ENCODE assay signal across 9 cellular contexts in genomic region chr1:156076609-156077429, GRCh38. TPM values are rescaled to one million over a fixed set of nuclear protein-coding genes. Genes with fewer than 3 reads are reported as not detected.
A peak's percentile ranks its signal among the peaks of the same experiment; 100 is the strongest.
DNase-seq lines count a peak whose midpoint lies in the region; ATAC-seq and TF ChIP-seq lines count a peak whose summit lies in the region.
"Had no signal": no experiment of that assay in that cellular context is flagged by ENCODE, and none has a peak within 500 bp of the region (broad histone marks: within the 10 kb centered on the region; RNA-seq: fewer than 3 reads in every experiment).

No MANE protein-coding gene starts in this region.

- no peak overlapping the region for H2AFZ ChIP-seq in smooth muscle cell (ENCODE audit: low read depth)

- no peak for TF ChIP-seq POLR2A in suprapubic skin (IDR thresholded peaks at IDR 0.05)

- DNase-seq in adipocyte (ENCODE audit: low read depth) (no peak), left lobe of liver (ENCODE audit: low spot score) (peak; percentile 81), suprapubic skin (ENCODE audit: low spot score in 2 of 2) (no peak), NCI-H774 (lab: John Stamatoyannopoulos, UW) (no peak), smooth muscle cell (lab: John Stamatoyannopoulos, UW; ENCODE audit: unreplicated experiment) (no peak), NCI-H1694 treated with DMSO at 0.1 percent for 48 hours (lab: John Stamatoyannopoulos, UW) (no peak)
- no peak for DNase-seq in activated CD4-positive, alpha-beta T cell treated with anti-CD3 and anti-CD28 coated beads for 36 hours
- DNase-seq: activated CD4-positive, CD25-positive, alpha-beta regulatory T cell had no signal

- no peak overlapping the region for H3K4me3 Mint-ChIP-seq in activated CD4-positive, alpha-beta T cell treated with anti-CD3 and anti-CD28 coated beads for 36 hours

- intact Hi-C loops in activated CD4-positive, alpha-beta T cell treated with anti-CD3 and anti-CD28 coated beads for 36 hours (cut with DNase I, micrococcal nuclease) = no loop called here

- no peaks in the 10 kb centered on the region for H3K9me3 Mint-ChIP-seq in activated CD4-positive, alpha-beta T cell treated with anti-CD3 and anti-CD28 coated beads for 36 hours (ENCODE audit: low read depth)

- peak overlapping the region; percentile 55 for H3K4me3 ChIP-seq in adipocyte (ENCODE audit: low read length)
- H3K4me3 ChIP-seq in suprapubic skin = peak overlapping the region; percentile 43
- no peak overlapping the region for H3K4me3 ChIP-seq in smooth muscle cell

- H3K4me1 ChIP-seq in adipocyte (ENCODE audit: control insufficient read depth, insufficient read depth, low read length) = peaks cover 3% of the 10 kb centered on the region
- H3K4me1 ChIP-seq in suprapubic skin = peaks cover 28% of the 10 kb centered on the region
- H3K4me1 ChIP-seq in smooth muscle cell (ENCODE audit: low read depth) = peaks cover 72% of the 10 kb centered on the region

- no peaks in the 10 kb centered on the region for H3K36me3 Mint-ChIP-seq in activated CD4-positive, alpha-beta T cell treated with anti-CD3 and anti-CD28 coated beads for 36 hours (ENCODE audit: low read depth)

- H3K27me3 Mint-ChIP-seq in activated CD4-positive, alpha-beta T cell treated with anti-CD3 and anti-CD28 coated beads for 36 hours = peaks cover 5% of the 10 kb centered on the region

- peaks cover 49% of the 10 kb centered on the region for H3K79me2 ChIP-seq in smooth muscle cell (ENCODE audit: low read depth)

- TF ChIP-seq CTCF in suprapubic skin (IDR thresholded peaks at IDR 0.05) = no peak
- TF ChIP-seq CTCF in smooth muscle cell (IDR thresholded peaks at IDR 0.05; ENCODE audit: borderline replicate concordance, insufficient read depth, poor library complexity, severe bottlenecking) = no peak

- peak overlapping the region; percentile 23 for H3K9ac ChIP-seq in adipocyte (ENCODE audit: low read length)
- no peak overlapping the region for H3K9ac ChIP-seq in smooth muscle cell (ENCODE audit: low read depth)

- POLR2A ChIA-PET in activated CD4-positive, alpha-beta T cell treated with anti-CD3 and anti-CD28 coated beads for 36 hours (lab: Charles Lee) = no interaction called here

- H3K27me3 ChIP-seq in adipocyte (replicated peaks; ENCODE audit: control insufficient read depth, insufficient read depth, low read length) (no peaks in the 10 kb centered on the region), suprapubic skin (no peaks in the 10 kb centered on the region), smooth muscle cell (ENCODE audit: low read depth) (no peaks in the 10 kb centered on the region)

- TF ChIP-seq EP300 in suprapubic skin (IDR thresholded peaks at IDR 0.05) = no peak

- ATAC-seq in GM21576 (IDR thresholded peaks at IDR 0.05; ENCODE audit: unreplicated experiment) = peak; percentile 58
- ATAC-seq in left lobe of liver = peak; percentile 83
- ATAC-seq in activated CD4-positive, alpha-beta T cell treated with anti-CD3 and anti-CD28 coated beads for 36 hours = no peak

- H3K4me2 ChIP-seq in smooth muscle cell = no peak overlapping the region

- WGBS in suprapubic skin = 33% methylated on average over 24 of the region's 73 CpGs
- 68% methylated on average over 56 of the region's 73 CpGs for WGBS in smooth muscle cell (ENCODE audit: low lambda C conversion rate)

- H3K9me3 ChIP-seq in adipocyte (ENCODE audit: control insufficient read depth, low read length) = no peaks in the 10 kb centered on the region
- H3K9me3 ChIP-seq in suprapubic skin = no peaks in the 10 kb centered on the region
- H3K9me3 ChIP-seq in smooth muscle cell (replicated peaks; ENCODE audit: low read depth) = no peaks in the 10 kb centered on the region

- H3K27ac ChIP-seq in suprapubic skin (no peak overlapping the region), smooth muscle cell (ENCODE audit: low read depth) (no peak overlapping the region)

- CTCF ChIA-PET in activated CD4-positive, alpha-beta T cell treated with anti-CD3 and anti-CD28 coated beads for 36 hours (lab: Charles Lee) = no interaction called here

- H3K36me3 ChIP-seq in adipocyte (ENCODE audit: control insufficient read depth, insufficient read depth, low read length, severe bottlenecking) = no peaks in the 10 kb centered on the region
- no peaks in the 10 kb centered on the region for H3K36me3 ChIP-seq in suprapubic skin
- no peaks in the 10 kb centered on the region for H3K36me3 ChIP-seq in smooth muscle cell (ENCODE audit: low read depth)

- peaks cover 22% of the 10 kb centered on the region for H3F3A ChIP-seq in smooth muscle cell (ENCODE audit: low read depth)

- peaks cover 88% of the 10 kb centered on the region for H4K20me1 ChIP-seq in smooth muscle cell (ENCODE audit: low read depth)

- no peak overlapping the region for H3K27ac Mint-ChIP-seq in activated CD4-positive, alpha-beta T cell treated with anti-CD3 and anti-CD28 coated beads for 36 hours

- H3K4me1 Mint-ChIP-seq in activated CD4-positive, alpha-beta T cell treated with anti-CD3 and anti-CD28 coated beads for 36 hours = no peaks in the 10 kb centered on the region

RNA-seq across cellular contexts. Expression of gene MEX3A, which starts 5.4 kb away (rescaled TPM):
- total RNA-seq in left lobe of liver (1.1 TPM), suprapubic skin (1 to 10 TPM in 2 of 4 donors, under 1 TPM in 2; 0.42 to 2.7 (median 1.0) TPM), smooth muscle cell (13.5 and 13.8 TPM in 2 replicates)
- total RNA-seq in activated CD4-positive, alpha-beta T cell treated with anti-CD3 and anti-CD28 coated beads for 36 hours = under 1 TPM; 0.48 to 0.79 TPM
- polyA plus RNA-seq in smooth muscle cell = 10.5 and 11.0 TPM in 2 replicates

RNA-seq across cellular contexts. Expression of gene RAB25, which starts 15.9 kb away (rescaled TPM):
- total RNA-seq in left lobe of liver (1.7 TPM), suprapubic skin (100 to 1,000 TPM; 150 to 284 (median 205) TPM), smooth muscle cell (16.8 and 27.1 TPM in 2 replicates)
- under 1 TPM; 0.46 to 0.77 TPM for total RNA-seq in activated CD4-positive, alpha-beta T cell treated with anti-CD3 and anti-CD28 coated beads for 36 hours
- 8.9 and 53.5 TPM in 2 replicates for polyA plus RNA-seq in smooth muscle cell

RNA-seq across cellular contexts. Expression of gene LAMTOR2, which starts 22.2 kb away (rescaled TPM):
- total RNA-seq in left lobe of liver (66.6 TPM), suprapubic skin (10 to 100 TPM; 27.3 to 66.6 (median 57.7) TPM), smooth muscle cell (32.2 and 55.1 TPM in 2 replicates)
- total RNA-seq in activated CD4-positive, alpha-beta T cell treated with anti-CD3 and anti-CD28 coated beads for 36 hours = 10 to 100 TPM; 26.1 to 50.3 TPM
- 146 and 156 TPM in 2 replicates for polyA plus RNA-seq in smooth muscle cell

RNA-seq across cellular contexts. Expression of gene UBQLN4, which starts 23.2 kb away (rescaled TPM):
- 21.2 TPM for total RNA-seq in left lobe of liver
- total RNA-seq in suprapubic skin = 10 to 100 TPM; 32.7 to 42.7 (median 39.8) TPM
- 10 to 100 TPM; 34.5 to 49.0 TPM for total RNA-seq in activated CD4-positive, alpha-beta T cell treated with anti-CD3 and anti-CD28 coated beads for 36 hours
- total RNA-seq in smooth muscle cell = 18.1 and 18.8 TPM in 2 replicates
- polyA plus RNA-seq in smooth muscle cell = 19.4 and 23.3 TPM in 2 replicates

RNA-seq across cellular contexts. Expression of gene LMNA, which starts 37.7 kb away (rescaled TPM):
- total RNA-seq in left lobe of liver (120 TPM), suprapubic skin (100 to 1,000 TPM; 574 to 977 (median 714) TPM), smooth muscle cell (237 and 256 TPM in 2 replicates)
- total RNA-seq in activated CD4-positive, alpha-beta T cell treated with anti-CD3 and anti-CD28 coated beads for 36 hours = 100 to 1,000 TPM; 184 to 218 TPM
- 626 and 674 TPM in 2 replicates for polyA plus RNA-seq in smooth muscle cell
